Comparison of ENCODE assay signal across 13 cellular contexts in genomic region chr2:44836174-44836573, GRCh38.
DNase-seq lines count a peak whose midpoint lies in the region; ATAC-seq and TF ChIP-seq lines count a peak whose summit lies in the region.
"Had no signal": no experiment of that assay in that cellular context is flagged by ENCODE, and none has a peak within 500 bp of the region (broad histone marks: within the 10 kb centered on the region; RNA-seq: fewer than 3 reads in every experiment).

No MANE protein-coding gene starts in this region.

- TF ChIP-seq CTCF in osteocyte (IDR thresholded peaks at IDR 0.05): no peak

- ATAC-seq in HG03159 (IDR thresholded peaks at IDR 0.05; ENCODE audit: unreplicated experiment): peak; percentile 48
- ATAC-seq in activated T-cell treated with anti-CD3 and anti-CD28 coated beads, Interleukin-2, amount 50 U/mL, for 72 hours (replicated peaks in 1 of 2): peak; percentile 94 to 95
- ATAC-seq in stimulated activated effector memory CD8-positive, alpha-beta T cell treated with anti-CD3 and anti-CD28 coated beads, Interleukin-12 subunit alpha, Interleukin-12 subunit beta, amount 100 ng/mL, for 72 hours: peak; percentile 95
- ATAC-seq: upper lobe of right lung had no signal

- DNase-seq in activated effector memory CD4-positive, alpha-beta T cell treated with anti-CD3 and anti-CD28 coated beads, Interleukin-2, amount 50 U/mL, for 16 hours: peak; percentile 64
- no peak for DNase-seq in activated effector memory CD4-positive, alpha-beta T cell treated with Interleukin-2 at 50 U/mL for 16 hours
- DNase-seq in activated T-cell treated with anti-CD3 and anti-CD28 coated beads, Interleukin-2, amount 50 U/mL, for 72 hours: peak; percentile 81 to 86
- peak; percentile 23 to 81 for DNase-seq in stimulated activated effector memory CD8-positive, alpha-beta T cell treated with anti-CD3 and anti-CD28 coated beads, Interleukin-12 subunit alpha, Interleukin-12 subunit beta, amount 100 ng/mL, for 72 hours (ENCODE audit: low spot score in 2 of 2)
- DNase-seq in NCI-H1930 (lab: John Stamatoyannopoulos, UW): no peak
- no peak for DNase-seq in NCI-H2196 (lab: John Stamatoyannopoulos, UW; ENCODE audit: unreplicated experiment)
- DNase-seq in osteocyte (ENCODE audit: extremely low spot score, unreplicated experiment): no peak
- DNase-seq: erythroblast, GF-D8, OCI-M1, spleen, upper lobe of right lung had no signal

- peaks cover 55% of the 10 kb centered on the region for H3K4me1 Mint-ChIP-seq in activated T-cell treated with anti-CD3 and anti-CD28 coated beads, Interleukin-2, amount 50 U/mL, for 72 hours (ENCODE audit: low read depth)
- peaks cover 47% of the 10 kb centered on the region for H3K4me1 Mint-ChIP-seq in stimulated activated effector memory CD8-positive, alpha-beta T cell treated with anti-CD3 and anti-CD28 coated beads, Interleukin-12 subunit alpha, Interleukin-12 subunit beta, amount 100 ng/mL, for 72 hours
- no peaks in the 10 kb centered on the region for H3K4me1 Mint-ChIP-seq in osteocyte (ENCODE audit: unreplicated experiment)

- peaks cover 33% of the 10 kb centered on the region for H3K27me3 Mint-ChIP-seq in activated T-cell treated with anti-CD3 and anti-CD28 coated beads, Interleukin-2, amount 50 U/mL, for 72 hours (ENCODE audit: low read depth)
- H3K27me3 Mint-ChIP-seq in osteocyte (ENCODE audit: unreplicated experiment): peaks cover 27% of the 10 kb centered on the region

- H3K4me3 Mint-ChIP-seq in activated T-cell treated with anti-CD3 and anti-CD28 coated beads, Interleukin-2, amount 50 U/mL, for 72 hours: peak overlapping the region in 1 of 2 donors; percentile 33
- no peak overlapping the region for H3K4me3 Mint-ChIP-seq in stimulated activated effector memory CD8-positive, alpha-beta T cell treated with anti-CD3 and anti-CD28 coated beads, Interleukin-12 subunit alpha, Interleukin-12 subunit beta, amount 100 ng/mL, for 72 hours
- no peak overlapping the region for H3K4me3 Mint-ChIP-seq in osteocyte (ENCODE audit: unreplicated experiment)

- H3K36me3 Mint-ChIP-seq in activated T-cell treated with anti-CD3 and anti-CD28 coated beads, Interleukin-2, amount 50 U/mL, for 72 hours (ENCODE audit: insufficient read depth in 2 of 2): peaks cover 0 to 5% of the 10 kb centered on the region in 2 donors
- no peaks in the 10 kb centered on the region for H3K36me3 Mint-ChIP-seq in stimulated activated effector memory CD8-positive, alpha-beta T cell treated with anti-CD3 and anti-CD28 coated beads, Interleukin-12 subunit alpha, Interleukin-12 subunit beta, amount 100 ng/mL, for 72 hours
- H3K36me3 Mint-ChIP-seq in osteocyte (ENCODE audit: unreplicated experiment): no peaks in the 10 kb centered on the region

- peak overlapping the region; percentile 1 for H3K27ac Mint-ChIP-seq in activated T-cell treated with anti-CD3 and anti-CD28 coated beads, Interleukin-2, amount 50 U/mL, for 72 hours
- H3K27ac Mint-ChIP-seq in stimulated activated effector memory CD8-positive, alpha-beta T cell treated with anti-CD3 and anti-CD28 coated beads, Interleukin-12 subunit alpha, Interleukin-12 subunit beta, amount 100 ng/mL, for 72 hours: no peak overlapping the region
- no peak overlapping the region for H3K27ac Mint-ChIP-seq in osteocyte (ENCODE audit: unreplicated experiment)

- peaks cover 0 to 2% of the 10 kb centered on the region in 2 donors for H3K9me3 Mint-ChIP-seq in activated T-cell treated with anti-CD3 and anti-CD28 coated beads, Interleukin-2, amount 50 U/mL, for 72 hours
- peaks cover 3% of the 10 kb centered on the region for H3K9me3 Mint-ChIP-seq in stimulated activated effector memory CD8-positive, alpha-beta T cell treated with anti-CD3 and anti-CD28 coated beads, Interleukin-12 subunit alpha, Interleukin-12 subunit beta, amount 100 ng/mL, for 72 hours
- peaks cover 3% of the 10 kb centered on the region for H3K9me3 Mint-ChIP-seq in osteocyte (ENCODE audit: unreplicated experiment)

Comparison
In these comparisons a context has a peak if more than half of its experiments do, and no peak if none do; other contexts are left out.
1. DNase-seq: peak in activated effector memory CD4-positive, alpha-beta T cell treated with anti-CD3 and anti-CD28 coated beads, Interleukin-2, amount 50 U/mL, for 16 hours (single experiment), activated T-cell treated with anti-CD3 and anti-CD28 coated beads, Interleukin-2, amount 50 U/mL, for 72 hours (2 of 2) and stimulated activated effector memory CD8-positive, alpha-beta T cell treated with anti-CD3 and anti-CD28 coated beads, Interleukin-12 subunit alpha, Interleukin-12 subunit beta, amount 100 ng/mL, for 72 hours (2 of 2); none in activated effector memory CD4-positive, alpha-beta T cell treated with Interleukin-2 at 50 U/mL for 16 hours (single experiment), NCI-H1930 (0 of 2), NCI-H2196 (single experiment) and osteocyte (single experiment).
2. Peak in every context shown above with its lines, with median percentiles within 50 percentile points of each other: ATAC-seq.